ENCODE assay signal across 32 cellular contexts in the genomic region with DNA sequence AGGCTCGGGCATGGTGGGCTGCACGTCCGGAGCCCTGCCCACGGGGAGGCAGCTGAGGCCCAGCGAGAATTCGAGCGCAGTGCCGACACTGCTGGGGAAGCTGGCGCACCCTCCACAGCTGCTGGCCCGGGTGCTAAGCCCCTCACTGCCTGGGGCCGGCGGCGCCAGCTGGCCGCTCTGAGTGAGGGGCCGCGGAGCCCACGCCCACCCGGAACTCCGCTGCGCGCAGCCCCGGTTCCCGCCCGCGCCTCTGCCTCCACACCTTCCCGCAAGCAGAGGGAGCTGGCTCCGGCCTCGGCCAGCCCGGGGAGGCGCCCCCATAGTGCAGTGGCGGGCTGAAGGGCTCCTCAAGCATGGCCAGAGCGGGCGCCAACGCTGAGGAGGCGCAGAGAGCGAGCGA.
"Had no signal": no experiment of that assay in that cellular context is flagged by ENCODE, and none has a peak within 500 bp of the region (broad histone marks: within the 10 kb centered on the region; RNA-seq: fewer than 3 reads in every experiment).

No MANE protein-coding gene starts in this region.

- H3K36me3 ChIP-seq: adrenal gland, left ventricle myocardium inferior, neutrophil, ovary, right lobe of liver, stomach, tibial artery had no signal

- H3K9me3 Mint-ChIP-seq: nephron had no signal

- H3K27me3 ChIP-seq: adrenal gland, body of pancreas, neutrophil, ovary, right lobe of liver, stomach, tibial artery had no signal

- H3K36me3 Mint-ChIP-seq: activated CD8-positive, alpha-beta memory T cell treated with anti-CD3 and anti-CD28 coated beads, Interleukin-2, amount 10 ng/mL, durations not matched to agents 7 days and 5 days; activated naive CD8-positive, alpha-beta T cell treated with anti-CD3 and anti-CD28 coated beads for 36 hours had no signal

- H3K27me3 Mint-ChIP-seq: activated B cell treated with CpG ODN at 0.5 μM for 24 hours; activated CD8-positive, alpha-beta memory T cell treated with anti-CD3 and anti-CD28 coated beads, Interleukin-2, amount 10 ng/mL, durations not matched to agents 7 days and 5 days; activated naive CD8-positive, alpha-beta T cell treated with anti-CD3 and anti-CD28 coated beads for 36 hours; progenitor cell of endocrine pancreas had no signal

- H3K4me3 Mint-ChIP-seq: activated B cell treated with CpG ODN at 0.5 μM for 24 hours; activated CD8-positive, alpha-beta memory T cell treated with anti-CD3 and anti-CD28 coated beads, Interleukin-2, amount 10 ng/mL, durations not matched to agents 7 days and 5 days; activated CD8-positive, alpha-beta T cell treated with anti-CD3 and anti-CD28 coated beads, Interleukin-2, amount 10 ng/mL, durations not matched to agents 7 days and 5 days; activated naive CD4-positive, alpha-beta T cell treated with anti-CD3 and anti-CD28 coated beads for 36 hours; activated naive CD8-positive, alpha-beta T cell treated with anti-CD3 and anti-CD28 coated beads for 36 hours; nephron; T-helper 1 cell treated with Interleukin-12 subunit alpha and Interleukin-12 subunit beta and Interleukin-4 antibody, amounts not matched to agents 30 μg/mL and 1 μg/mL, for 36 hours had no signal

- H3K4me1 ChIP-seq: adrenal gland, body of pancreas, left ventricle myocardium inferior, right lobe of liver, stomach, tibial artery had no signal

- FAIRE-seq: colon, endometrium, frontal cortex, islet of Langerhans, TTC549 had no signal

- ATAC-seq: activated CD8-positive, alpha-beta memory T cell treated with anti-CD3 and anti-CD28 coated beads, Interleukin-2, amount 10 ng/mL, durations not matched to agents 7 days and 5 days; activated CD8-positive, alpha-beta T cell treated with anti-CD3 and anti-CD28 coated beads, Interleukin-2, amount 10 ng/mL, durations not matched to agents 7 days and 5 days; body of pancreas; mucosa of descending colon; right lobe of liver had no signal

- DNase-seq: activated B cell treated with CpG ODN at 0.5 μM for 24 hours; activated CD4-positive, alpha-beta T cell treated with anti-CD3 and anti-CD28 coated beads, Interleukin-2, amount 50 U/mL, for 1 hour; activated CD8-positive, alpha-beta memory T cell treated with anti-CD3 and anti-CD28 coated beads, Interleukin-2, amount 10 ng/mL, durations not matched to agents 7 days and 5 days; activated CD8-positive, alpha-beta T cell treated with anti-CD3 and anti-CD28 coated beads, Interleukin-2, amount 10 ng/mL, durations not matched to agents 7 days and 5 days; activated naive CD4-positive, alpha-beta T cell treated with anti-CD3 and anti-CD28 coated beads for 36 hours; activated naive CD8-positive, alpha-beta T cell treated with anti-CD3 and anti-CD28 coated beads for 36 hours; activated T-cell treated with anti-CD3 and anti-CD28 coated beads, Interleukin-2, amount 50 U/mL, for 48 hours; adrenal gland; aorta; body of pancreas; dermis blood vessel endothelial cell; effector CD4-positive, alpha-beta T cell; left ventricle myocardium inferior; mucosa of descending colon; ovary; right lobe of liver; stimulated activated CD4-positive, alpha-beta T cell treated with anti-CD3 and anti-CD28 coated beads, Interleukin-12 subunit alpha, Interleukin-12 subunit beta, amount 100 ng/mL, for 4 hours; stimulated activated CD4-positive, alpha-beta T cell treated with anti-CD3 and anti-CD28 coated beads, Interleukin-4, amount 100 ng/mL, for 1 hour; stomach; SW 1271; T-helper 9 cell; tibial artery had no signal

- H3K4me1 Mint-ChIP-seq: activated B cell treated with CpG ODN at 0.5 μM for 24 hours; activated CD8-positive, alpha-beta memory T cell treated with anti-CD3 and anti-CD28 coated beads, Interleukin-2, amount 10 ng/mL, durations not matched to agents 7 days and 5 days; activated naive CD8-positive, alpha-beta T cell treated with anti-CD3 and anti-CD28 coated beads for 36 hours; nephron had no signal

- H3K27ac ChIP-seq: adrenal gland, body of pancreas, left ventricle myocardium inferior, neutrophil, ovary, right lobe of liver, stomach, tibial artery had no signal

- H3K27ac Mint-ChIP-seq: activated B cell treated with CpG ODN at 0.5 μM for 24 hours; activated CD8-positive, alpha-beta memory T cell treated with anti-CD3 and anti-CD28 coated beads, Interleukin-2, amount 10 ng/mL, durations not matched to agents 7 days and 5 days; activated CD8-positive, alpha-beta T cell treated with anti-CD3 and anti-CD28 coated beads, Interleukin-2, amount 10 ng/mL, durations not matched to agents 7 days and 5 days; activated naive CD4-positive, alpha-beta T cell treated with anti-CD3 and anti-CD28 coated beads for 36 hours; activated naive CD8-positive, alpha-beta T cell treated with anti-CD3 and anti-CD28 coated beads for 36 hours; nephron; progenitor cell of endocrine pancreas; T-helper 1 cell treated with Interleukin-12 subunit alpha and Interleukin-12 subunit beta and Interleukin-4 antibody, amounts not matched to agents 30 μg/mL and 1 μg/mL, for 36 hours had no signal

- H3K9me3 ChIP-seq: adrenal gland, body of pancreas, left ventricle myocardium inferior, neutrophil, ovary, right lobe of liver, stomach, tibial artery had no signal

- H3K4me3 ChIP-seq: adrenal gland, body of pancreas, left ventricle myocardium inferior, lung, mucosa of descending colon, ovary, right lobe of liver, stomach, tibial artery had no signal
